In the genomic region with DNA sequence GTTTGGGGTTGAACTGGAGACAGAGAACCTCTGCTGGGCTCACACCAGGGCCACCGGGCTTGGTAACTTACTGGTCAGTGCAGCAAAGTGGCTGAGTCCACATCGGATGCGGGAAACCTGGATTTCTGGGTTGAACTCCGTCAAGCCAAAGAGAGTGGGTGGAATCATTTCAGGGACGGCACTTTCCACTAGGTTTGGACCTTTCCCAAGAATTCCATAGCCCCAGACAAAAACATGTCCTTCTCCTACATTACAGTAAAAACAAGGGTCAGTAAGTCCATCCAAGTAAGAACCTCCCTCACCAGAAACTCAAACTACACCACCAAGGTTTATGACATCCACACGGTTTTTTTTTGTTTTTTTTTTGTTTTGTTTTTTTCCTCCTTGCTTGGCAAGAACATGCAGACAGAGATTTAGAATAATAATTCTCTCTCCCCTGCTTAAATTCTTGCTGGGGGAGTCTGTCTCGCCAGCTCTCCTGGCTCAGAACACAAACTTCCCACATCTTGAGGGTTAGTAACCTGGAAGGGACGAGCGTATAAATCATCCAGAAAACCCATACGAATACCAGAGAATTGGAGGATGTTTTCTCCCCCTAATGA, we compare ENCODE assay signal across 12 cellular contexts. TPM values are rescaled to one million over a fixed set of nuclear protein-coding genes. Genes with fewer than 3 reads are reported as not detected.
DNase-seq lines count a peak whose midpoint lies in the region; ATAC-seq and TF ChIP-seq lines count a peak whose summit lies in the region.
"Had no signal": no experiment of that assay in that cellular context is flagged by ENCODE, and none has a peak within 500 bp of the region (broad histone marks: within the 10 kb centered on the region; RNA-seq: fewer than 3 reads in every experiment).

No MANE protein-coding gene starts in this region.

- H3K27me3 ChIP-seq in prostate gland (replicated peaks; ENCODE audit: insufficient read depth) = no peaks in the 10 kb centered on the region

- CTCF ChIA-PET in activated naive CD4-positive, alpha-beta T cell treated with anti-CD3 and anti-CD28 coated beads, Interleukin-2, amount 10 ng/mL, durations not matched to agents 7 days and 5 days (lab: Charles Lee) = no interaction called here
- CTCF ChIA-PET in activated CD8-positive, alpha-beta T cell treated with anti-CD3 and anti-CD28 coated beads, Interleukin-2, amount 10 ng/mL, durations not matched to agents 7 days and 5 days (lab: Charles Lee) = no interaction called here

- no peaks in the 10 kb centered on the region for H3K27me3 Mint-ChIP-seq in activated naive CD4-positive, alpha-beta T cell treated with anti-CD3 and anti-CD28 coated beads, Interleukin-2, amount 10 ng/mL, durations not matched to agents 7 days and 5 days
- no peaks in the 10 kb centered on the region for H3K27me3 Mint-ChIP-seq in progenitor cell of endocrine pancreas
- no peaks in the 10 kb centered on the region for H3K27me3 Mint-ChIP-seq in activated CD8-positive, alpha-beta T cell treated with anti-CD3 and anti-CD28 coated beads, Interleukin-2, amount 10 ng/mL, durations not matched to agents 7 days and 5 days (ENCODE audit: low read depth)
- H3K27me3 Mint-ChIP-seq: central memory CD8-positive, alpha-beta T cell had no signal

- no peak for TF ChIP-seq CTCF in foreskin fibroblast (IDR thresholded peaks at IDR 0.05; ENCODE audit: low read depth, low read length)
- TF ChIP-seq CTCF in progenitor cell of endocrine pancreas (IDR thresholded peaks at IDR 0.05; ENCODE audit: unreplicated experiment) = no peak
- no peak for TF ChIP-seq CTCF in prostate gland (IDR thresholded peaks at IDR 0.05)

- TF ChIP-seq POLR2A in prostate gland (IDR thresholded peaks at IDR 0.05) = no peak

- H3K4me1 Mint-ChIP-seq in activated naive CD4-positive, alpha-beta T cell treated with anti-CD3 and anti-CD28 coated beads, Interleukin-2, amount 10 ng/mL, durations not matched to agents 7 days and 5 days = no peaks in the 10 kb centered on the region
- no peaks in the 10 kb centered on the region for H3K4me1 Mint-ChIP-seq in progenitor cell of endocrine pancreas (ENCODE audit: low read depth)
- H3K4me1 Mint-ChIP-seq in activated CD8-positive, alpha-beta T cell treated with anti-CD3 and anti-CD28 coated beads, Interleukin-2, amount 10 ng/mL, durations not matched to agents 7 days and 5 days (ENCODE audit: low read depth) = no peaks in the 10 kb centered on the region
- H3K4me1 Mint-ChIP-seq: central memory CD8-positive, alpha-beta T cell had no signal

- POLR2A ChIA-PET in activated CD8-positive, alpha-beta T cell treated with anti-CD3 and anti-CD28 coated beads, Interleukin-2, amount 10 ng/mL, durations not matched to agents 7 days and 5 days (lab: Charles Lee) = no interaction called here

- 53% methylated on average over 10 of the region's 10 CpGs for WGBS in prostate gland

- H3K4me3 ChIP-seq in foreskin fibroblast (ENCODE audit: low read depth in 1 of 2, low read length in 2 of 2) (no peak overlapping the region), prostate gland (no peak overlapping the region)

- H3K27ac Mint-ChIP-seq in activated naive CD4-positive, alpha-beta T cell treated with anti-CD3 and anti-CD28 coated beads, Interleukin-2, amount 50 U/mL, for 72 hours = peak overlapping the region; percentile 5 to 15
- H3K27ac Mint-ChIP-seq in activated naive CD4-positive, alpha-beta T cell treated with anti-CD3 and anti-CD28 coated beads, Interleukin-2, amount 10 ng/mL, durations not matched to agents 7 days and 5 days = no peak overlapping the region
- H3K27ac Mint-ChIP-seq in progenitor cell of endocrine pancreas = peak overlapping the region; percentile 59
- no peak overlapping the region for H3K27ac Mint-ChIP-seq in activated CD8-positive, alpha-beta T cell treated with anti-CD3 and anti-CD28 coated beads, Interleukin-2, amount 10 ng/mL, durations not matched to agents 7 days and 5 days

- peaks cover 0 to 14% of the 10 kb centered on the region in 2 donors for H3K36me3 Mint-ChIP-seq in activated naive CD4-positive, alpha-beta T cell treated with anti-CD3 and anti-CD28 coated beads, Interleukin-2, amount 50 U/mL, for 72 hours
- peaks cover 40% of the 10 kb centered on the region for H3K36me3 Mint-ChIP-seq in activated naive CD4-positive, alpha-beta T cell treated with anti-CD3 and anti-CD28 coated beads, Interleukin-2, amount 10 ng/mL, durations not matched to agents 7 days and 5 days
- H3K36me3 Mint-ChIP-seq in progenitor cell of endocrine pancreas (ENCODE audit: insufficient read depth) = peaks cover 29% of the 10 kb centered on the region
- H3K36me3 Mint-ChIP-seq in activated CD8-positive, alpha-beta T cell treated with anti-CD3 and anti-CD28 coated beads, Interleukin-2, amount 10 ng/mL, durations not matched to agents 7 days and 5 days (ENCODE audit: low read depth) = peaks cover 55% of the 10 kb centered on the region

- H3K36me3 ChIP-seq in prostate gland = peaks cover 8 to 13% of the 10 kb centered on the region in 2 donors

- no peaks in the 10 kb centered on the region for H3K9me3 ChIP-seq in prostate gland

- H3K4me1 ChIP-seq in prostate gland (replicated peaks) = peaks cover 4% of the 10 kb centered on the region

- H3K4me3 Mint-ChIP-seq in activated naive CD4-positive, alpha-beta T cell treated with anti-CD3 and anti-CD28 coated beads, Interleukin-2, amount 10 ng/mL, durations not matched to agents 7 days and 5 days = no peak overlapping the region
- H3K4me3 Mint-ChIP-seq in progenitor cell of endocrine pancreas (ENCODE audit: low read depth) = no peak overlapping the region
- H3K4me3 Mint-ChIP-seq in activated CD8-positive, alpha-beta T cell treated with anti-CD3 and anti-CD28 coated beads, Interleukin-2, amount 10 ng/mL, durations not matched to agents 7 days and 5 days = no peak overlapping the region
- H3K4me3 Mint-ChIP-seq: central memory CD8-positive, alpha-beta T cell had no signal

- intact Hi-C loops in prostate gland (cut with DNase I) = no loop called here

- peak overlapping the region in 1 of 2 donors; percentile 27 for H3K27ac ChIP-seq in prostate gland
- H3K27ac ChIP-seq: HL-60 had no signal

- no peaks in the 10 kb centered on the region for H3K9me3 Mint-ChIP-seq in activated naive CD4-positive, alpha-beta T cell treated with anti-CD3 and anti-CD28 coated beads, Interleukin-2, amount 50 U/mL, for 72 hours
- H3K9me3 Mint-ChIP-seq in activated naive CD4-positive, alpha-beta T cell treated with anti-CD3 and anti-CD28 coated beads, Interleukin-2, amount 10 ng/mL, durations not matched to agents 7 days and 5 days = no peaks in the 10 kb centered on the region
- no peaks in the 10 kb centered on the region for H3K9me3 Mint-ChIP-seq in progenitor cell of endocrine pancreas (ENCODE audit: low read depth)
- no peaks in the 10 kb centered on the region for H3K9me3 Mint-ChIP-seq in activated CD8-positive, alpha-beta T cell treated with anti-CD3 and anti-CD28 coated beads, Interleukin-2, amount 10 ng/mL, durations not matched to agents 7 days and 5 days (ENCODE audit: insufficient read depth)
- H3K9me3 Mint-ChIP-seq: central memory CD8-positive, alpha-beta T cell had no signal

- no peak for DNase-seq in activated naive CD4-positive, alpha-beta T cell treated with anti-CD3 and anti-CD28 coated beads, Interleukin-2, amount 50 U/mL, for 72 hours (ENCODE audit: low spot score in 2 of 2)
- no peak for DNase-seq in activated naive CD4-positive, alpha-beta T cell treated with anti-CD3 and anti-CD28 coated beads, Interleukin-2, amount 10 ng/mL, durations not matched to agents 7 days and 5 days
- DNase-seq in foreskin fibroblast = peak; percentile 12 to 43
- no peak for DNase-seq in progenitor cell of endocrine pancreas (ENCODE audit: low spot score, unreplicated experiment)
- no peak for DNase-seq in prostate gland (ENCODE audit: low spot score)
- no peak for DNase-seq in activated CD8-positive, alpha-beta T cell treated with anti-CD3 and anti-CD28 coated beads, Interleukin-2, amount 10 ng/mL, durations not matched to agents 7 days and 5 days
- DNase-seq: activated T-cell treated with anti-CD3 and anti-CD28 coated beads, Interleukin-2, amount 50 U/mL, for 48 hours; retina had no signal

- ATAC-seq in activated naive CD4-positive, alpha-beta T cell treated with anti-CD3 and anti-CD28 coated beads, Interleukin-2, amount 50 U/mL, for 72 hours = no peak
- ATAC-seq in HG03469 (IDR thresholded peaks at IDR 0.05; ENCODE audit: unreplicated experiment) = no peak
- ATAC-seq in activated CD8-positive, alpha-beta T cell treated with anti-CD3 and anti-CD28 coated beads, Interleukin-2, amount 10 ng/mL, durations not matched to agents 7 days and 5 days = no peak
- no peak for ATAC-seq in GM18498 (IDR thresholded peaks at IDR 0.05; ENCODE audit: unreplicated experiment)

RNA-seq across cellular contexts. Expression of a gene that starts 17.7 kb away (rescaled TPM):
- 10 to 100 TPM; 47.1 to 65.3 TPM for total RNA-seq in activated naive CD4-positive, alpha-beta T cell treated with anti-CD3 and anti-CD28 coated beads, Interleukin-2, amount 50 U/mL, for 72 hours
- total RNA-seq in progenitor cell of endocrine pancreas (41.1 and 43.9 TPM in 2 replicates), prostate gland (10 to 100 TPM; 52.1 to 71.9 TPM)
- 10 to 100 TPM; 40.8 to 42.9 TPM for total RNA-seq in activated CD8-positive, alpha-beta T cell treated with anti-CD3 and anti-CD28 coated beads, Interleukin-2, amount 10 ng/mL, durations not matched to agents 7 days and 5 days

RNA-seq across cellular contexts. Expression of a gene that starts 36.5 kb away (rescaled TPM):
- total RNA-seq in activated naive CD4-positive, alpha-beta T cell treated with anti-CD3 and anti-CD28 coated beads, Interleukin-2, amount 50 U/mL, for 72 hours = 10 to 100 TPM in 1 of 2 donors, 1 to 10 TPM in 1; 8.9 to 11.3 TPM
- total RNA-seq in progenitor cell of endocrine pancreas = 57.5 and 65.5 TPM in 2 replicates
- total RNA-seq in prostate gland = 10 to 100 TPM; 69.7 to 82.2 TPM
- total RNA-seq in activated CD8-positive, alpha-beta T cell treated with anti-CD3 and anti-CD28 coated beads, Interleukin-2, amount 10 ng/mL, durations not matched to agents 7 days and 5 days = 10 to 100 TPM; 24.6 to 25.6 TPM

Comparison
In these comparisons a context has a peak if more than half of its experiments do, and no peak if none do; other contexts are left out.
1. H3K27ac Mint-ChIP-seq: peak in activated naive CD4-positive, alpha-beta T cell treated with anti-CD3 and anti-CD28 coated beads, Interleukin-2, amount 50 U/mL, for 72 hours (2 of 2) and progenitor cell of endocrine pancreas (single experiment); none in activated naive CD4-positive, alpha-beta T cell treated with anti-CD3 and anti-CD28 coated beads, Interleukin-2, amount 10 ng/mL, durations not matched to agents 7 days and 5 days (single experiment) and activated CD8-positive, alpha-beta T cell treated with anti-CD3 and anti-CD28 coated beads, Interleukin-2, amount 10 ng/mL, durations not matched to agents 7 days and 5 days (single experiment).
2. DNase-seq: peak in foreskin fibroblast (2 of 2); none in activated naive CD4-positive, alpha-beta T cell treated with anti-CD3 and anti-CD28 coated beads, Interleukin-2, amount 50 U/mL, for 72 hours (0 of 2), activated naive CD4-positive, alpha-beta T cell treated with anti-CD3 and anti-CD28 coated beads, Interleukin-2, amount 10 ng/mL, durations not matched to agents 7 days and 5 days (single experiment), progenitor cell of endocrine pancreas (single experiment), prostate gland (single experiment) and activated CD8-positive, alpha-beta T cell treated with anti-CD3 and anti-CD28 coated beads, Interleukin-2, amount 10 ng/mL, durations not matched to agents 7 days and 5 days (single experiment).